7 cellular contexts compared by ENCODE assay signal in genomic region chr9:96413312-96414221, GRCh38.
A peak's percentile ranks its signal among the peaks of the same experiment; 100 is the strongest.
DNase-seq lines count a peak whose midpoint lies in the region; ATAC-seq and TF ChIP-seq lines count a peak whose summit lies in the region.

No MANE protein-coding gene starts in this region.

- H3K9me3 Mint-ChIP-seq in memory B cell = no peaks in the 10 kb centered on the region

- H3K4me3 ChIP-seq in SU-DHL-6 (ENCODE audit: insufficient read depth, low read length, poor library complexity, severe bottlenecking) = peak overlapping the region; percentile 41

- peaks cover 31% of the 10 kb centered on the region for H3F3A ChIP-seq in SU-DHL-6 (ENCODE audit: insufficient read depth)

- no peak for TF ChIP-seq CTCF in SU-DHL-6 (IDR thresholded peaks at IDR 0.05; ENCODE audit: insufficient read depth, low read length, poor library complexity, severe bottlenecking)

- H3K27me3 ChIP-seq in SU-DHL-6 (ENCODE audit: low read length) = no peaks in the 10 kb centered on the region

- peak overlapping the region; percentile 94 for H3K4me2 ChIP-seq in SU-DHL-6 (ENCODE audit: low read depth, low read length, poor library complexity, severe bottlenecking)

- H3K9ac ChIP-seq in SU-DHL-6 (ENCODE audit: low read length) = peak overlapping the region; percentile 48

- no peaks in the 10 kb centered on the region for H3K27me3 Mint-ChIP-seq in memory B cell

- peaks cover 21% of the 10 kb centered on the region for H3K4me1 Mint-ChIP-seq in memory B cell

- no peaks in the 10 kb centered on the region for H3K9me3 ChIP-seq in SU-DHL-6 (ENCODE audit: insufficient read depth, low read length)

- DNase-seq in memory B cell (ENCODE audit: low spot score in 2 of 2) (peak in 1 of 2 donors; percentile 32), glomerular visceral epithelial cell (ENCODE audit: extremely low spot score) (no peak), NCI-H187 (lab: John Stamatoyannopoulos, UW) (no peak)

- H2AFZ ChIP-seq in SU-DHL-6 (ENCODE audit: low read depth, low read length, severe bottlenecking) = no peak overlapping the region

- H3K9me2 ChIP-seq in SU-DHL-6 (replicated peaks; ENCODE audit: insufficient read depth, low read length) = no peaks in the 10 kb centered on the region

- peaks cover 17% of the 10 kb centered on the region for H3K36me3 ChIP-seq in SU-DHL-6 (ENCODE audit: low read length)

- H3K27ac Mint-ChIP-seq in memory B cell = peak overlapping the region; percentile 82

- no peaks in the 10 kb centered on the region for H3K36me3 Mint-ChIP-seq in memory B cell

- peaks cover 84% of the 10 kb centered on the region for H3K79me2 ChIP-seq in SU-DHL-6 (ENCODE audit: insufficient read depth, low read length)

- H4K20me1 ChIP-seq in SU-DHL-6 (ENCODE audit: low read depth, low read length) = peaks cover 21% of the 10 kb centered on the region

- peak overlapping the region; percentile 89 for H3K4me3 Mint-ChIP-seq in memory B cell

- peak overlapping the region; percentile 76 for H3K27ac ChIP-seq in SU-DHL-6 (ENCODE audit: low read depth, low read length)

- ATAC-seq in GM18867 (IDR thresholded peaks at IDR 0.05; ENCODE audit: unreplicated experiment) = peak; percentile 20
- ATAC-seq in HG03354 (IDR thresholded peaks at IDR 0.05; ENCODE audit: poor library complexity, severe bottlenecking, unreplicated experiment) = peak; percentile 33
- peak; percentile 52 for ATAC-seq in memory B cell (ENCODE audit: low read depth)
- ATAC-seq in HG03457 (IDR thresholded peaks at IDR 0.05; ENCODE audit: unreplicated experiment) = no peak
